Comparison of ENCODE assay signal across 8 cellular contexts in genomic region chr7:155598810-155599210, GRCh38. TPM values are rescaled to one million over a fixed set of nuclear protein-coding genes. Genes with fewer than 3 reads are reported as not detected.
DNase-seq lines count a peak whose midpoint lies in the region; ATAC-seq and TF ChIP-seq lines count a peak whose summit lies in the region.

No MANE protein-coding gene starts in this region.

- H3K4me3 ChIP-seq in AG10803 (ENCODE audit: low read length): no peak overlapping the region
- peak overlapping the region in 3 of 4 donors; percentile 1 to 40 (median 39) for H3K4me3 ChIP-seq in Peyer's patch
- no peak overlapping the region for H3K4me3 ChIP-seq in neural progenitor cell

- H3K79me2 ChIP-seq in neural progenitor cell (ENCODE audit: low read depth): no peaks in the 10 kb centered on the region

- H3K36me3 ChIP-seq in Peyer's patch: no peaks in the 10 kb centered on the region
- no peaks in the 10 kb centered on the region for H3K36me3 ChIP-seq in neural progenitor cell

- no peaks in the 10 kb centered on the region for H3K36me3 Mint-ChIP-seq in activated T-helper 1 cell treated with anti-CD3 and anti-CD28 coated beads, Interleukin-12 subunit alpha, Interleukin-12 subunit beta, Interleukin-2, Interleukin-4 antibody, amounts not matched to agents 30 ng/mL and 10 ng/mL and 1 ng/mL, durations not matched to agents 14 hours and 24 hours and 36 hours (ENCODE audit: low read depth)
- no peaks in the 10 kb centered on the region for H3K36me3 Mint-ChIP-seq in neural progenitor cell

- TF ChIP-seq POLR2A in Peyer's patch (IDR thresholded peaks at IDR 0.05): no peak

- peak; percentile 84 for ATAC-seq in stimulated activated naive CD8-positive, alpha-beta T cell treated with anti-CD3 and anti-CD28 coated beads, Interleukin-15, amount 100 ng/mL, for 72 hours

- peak overlapping the region; percentile 40 for H3K4me2 ChIP-seq in neural progenitor cell

- TF ChIP-seq EP300 in Ishikawa (IDR thresholded peaks at IDR 0.05; ENCODE audit: borderline replicate concordance): no peak

- H3K4me3 Mint-ChIP-seq in activated T-helper 1 cell treated with anti-CD3 and anti-CD28 coated beads, Interleukin-12 subunit alpha, Interleukin-12 subunit beta, Interleukin-2, Interleukin-4 antibody, amounts not matched to agents 30 ng/mL and 10 ng/mL and 1 ng/mL, durations not matched to agents 14 hours and 24 hours and 36 hours: no peak overlapping the region
- peak overlapping the region; percentile 28 for H3K4me3 Mint-ChIP-seq in neural progenitor cell
- H3K4me3 Mint-ChIP-seq in stimulated activated naive CD8-positive, alpha-beta T cell treated with anti-CD3 and anti-CD28 coated beads, Interleukin-15, amount 100 ng/mL, for 72 hours: no peak overlapping the region

- no peaks in the 10 kb centered on the region for H3K9me3 Mint-ChIP-seq in activated T-helper 1 cell treated with anti-CD3 and anti-CD28 coated beads, Interleukin-12 subunit alpha, Interleukin-12 subunit beta, Interleukin-2, Interleukin-4 antibody, amounts not matched to agents 30 ng/mL and 10 ng/mL and 1 ng/mL, durations not matched to agents 14 hours and 24 hours and 36 hours
- no peaks in the 10 kb centered on the region for H3K9me3 Mint-ChIP-seq in neural progenitor cell
- no peaks in the 10 kb centered on the region for H3K9me3 Mint-ChIP-seq in stimulated activated naive CD8-positive, alpha-beta T cell treated with anti-CD3 and anti-CD28 coated beads, Interleukin-15, amount 100 ng/mL, for 72 hours

- H3K4me1 Mint-ChIP-seq in activated T-helper 1 cell treated with anti-CD3 and anti-CD28 coated beads, Interleukin-12 subunit alpha, Interleukin-12 subunit beta, Interleukin-2, Interleukin-4 antibody, amounts not matched to agents 30 ng/mL and 10 ng/mL and 1 ng/mL, durations not matched to agents 14 hours and 24 hours and 36 hours (ENCODE audit: low read depth): peaks cover 10% of the 10 kb centered on the region
- H3K4me1 Mint-ChIP-seq in neural progenitor cell: peaks cover 17% of the 10 kb centered on the region
- H3K4me1 Mint-ChIP-seq in stimulated activated naive CD8-positive, alpha-beta T cell treated with anti-CD3 and anti-CD28 coated beads, Interleukin-15, amount 100 ng/mL, for 72 hours: peaks cover 17% of the 10 kb centered on the region

- H3K9me3 ChIP-seq in Peyer's patch (no peaks in the 10 kb centered on the region), neural progenitor cell (ENCODE audit: low read depth) (no peaks in the 10 kb centered on the region)

- H3K27ac ChIP-seq in Peyer's patch (no peak overlapping the region), neural progenitor cell (no peak overlapping the region)

- H3K27me3 Mint-ChIP-seq in activated T-helper 1 cell treated with anti-CD3 and anti-CD28 coated beads, Interleukin-12 subunit alpha, Interleukin-12 subunit beta, Interleukin-2, Interleukin-4 antibody, amounts not matched to agents 30 ng/mL and 10 ng/mL and 1 ng/mL, durations not matched to agents 14 hours and 24 hours and 36 hours (ENCODE audit: insufficient read depth): peaks cover 29% of the 10 kb centered on the region
- H3K27me3 Mint-ChIP-seq in neural progenitor cell (ENCODE audit: insufficient read depth, low read depth): peaks cover 3% of the 10 kb centered on the region
- peaks cover 92% of the 10 kb centered on the region for H3K27me3 Mint-ChIP-seq in stimulated activated naive CD8-positive, alpha-beta T cell treated with anti-CD3 and anti-CD28 coated beads, Interleukin-15, amount 100 ng/mL, for 72 hours

- H3F3A ChIP-seq in neural progenitor cell (ENCODE audit: low read depth): no peaks in the 10 kb centered on the region

- TF ChIP-seq CTCF in AG10803 (conservative IDR thresholded peaks at IDR 0.05; ENCODE audit: low read length) (peak; percentile 99), Peyer's patch (IDR thresholded peaks at IDR 0.05) (peak; percentile 70 to 96 (median 92)), neural progenitor cell (IDR thresholded peaks at IDR 0.05) (peak; percentile 100)

- H3K27me3 ChIP-seq in Peyer's patch (no peaks in the 10 kb centered on the region), neural progenitor cell (peaks cover 8% of the 10 kb centered on the region)

- peaks cover 0 to 7% (median 0%) of the 10 kb centered on the region in 4 donors for H3K4me1 ChIP-seq in Peyer's patch
- H3K4me1 ChIP-seq in neural progenitor cell: peaks cover 9% of the 10 kb centered on the region

- intact Hi-C loops in activated T-helper 1 cell treated with anti-CD3 and anti-CD28 coated beads, Interleukin-12 subunit alpha, Interleukin-12 subunit beta, Interleukin-2, Interleukin-4 antibody, amounts not matched to agents 30 ng/mL and 10 ng/mL and 1 ng/mL, durations not matched to agents 14 hours and 24 hours and 36 hours (cut with micrococcal nuclease): loop anchor here (1.0 to 5.0 kb wide), 4 partner anchors 45 to 672 kb away; partner anchors contain the start of gene RBM33

- H2AFZ ChIP-seq in neural progenitor cell (replicated peaks): no peak overlapping the region

- peak; percentile 73 for TF ChIP-seq RAD21 in Ishikawa (IDR thresholded peaks at IDR 0.05; ENCODE audit: low read depth)

- H3K27ac Mint-ChIP-seq in activated T-helper 1 cell treated with anti-CD3 and anti-CD28 coated beads, Interleukin-12 subunit alpha, Interleukin-12 subunit beta, Interleukin-2, Interleukin-4 antibody, amounts not matched to agents 30 ng/mL and 10 ng/mL and 1 ng/mL, durations not matched to agents 14 hours and 24 hours and 36 hours: no peak overlapping the region
- H3K27ac Mint-ChIP-seq in neural progenitor cell: no peak overlapping the region
- H3K27ac Mint-ChIP-seq in stimulated activated naive CD8-positive, alpha-beta T cell treated with anti-CD3 and anti-CD28 coated beads, Interleukin-15, amount 100 ng/mL, for 72 hours: no peak overlapping the region

- DNase-seq in AG10803 (ENCODE audit: low read depth): peak; percentile 57
- peak; percentile 64 for DNase-seq in GM19238 (ENCODE audit: insufficient read length, low spot score)
- DNase-seq in Peyer's patch: peak; percentile 85 to 95 (median 88)
- DNase-seq in activated T-helper 1 cell treated with anti-CD3 and anti-CD28 coated beads, Interleukin-12 subunit alpha, Interleukin-12 subunit beta, Interleukin-2, Interleukin-4 antibody, amounts not matched to agents 30 ng/mL and 10 ng/mL and 1 ng/mL, durations not matched to agents 14 hours and 24 hours and 36 hours (ENCODE audit: low spot score): peak; percentile 69
- peak; percentile 74 for DNase-seq in fibroblast of peridontal ligament (ENCODE audit: extremely low read depth)
- peak; percentile 87 for DNase-seq in neural progenitor cell (ENCODE audit: low spot score)
- peak; percentile 79 to 84 for DNase-seq in stimulated activated naive CD8-positive, alpha-beta T cell treated with anti-CD3 and anti-CD28 coated beads, Interleukin-15, amount 100 ng/mL, for 72 hours

- H4K20me1 ChIP-seq in neural progenitor cell (ENCODE audit: low read depth): no peaks in the 10 kb centered on the region

- H3K9ac ChIP-seq in neural progenitor cell: no peak overlapping the region

TF ChIP-seq in Ishikawa, 13 proteins besides CTCF, POLR2A, EP300 and RAD21:
- no peak for TF ChIP-seq CEBPB (IDR thresholded peaks at IDR 0.05)
- no peak for TF ChIP-seq MAX (IDR thresholded peaks at IDR 0.05)
- TF ChIP-seq TCF12 (IDR thresholded peaks at IDR 0.05; ENCODE audit: low read depth): no peak
- TF ChIP-seq TEAD4 (IDR thresholded peaks at IDR 0.05): no peak

RNA-seq across cellular contexts. Expression of gene RBM33, which starts 45.7 kb away (rescaled TPM):
- 100 to 1,000 TPM in 3 of 4 donors, 10 to 100 TPM in 1; 87.4 to 191 (median 123) TPM for total RNA-seq in Peyer's patch
- 75.2 and 78.9 TPM in 2 replicates for total RNA-seq in activated T-helper 1 cell treated with anti-CD3 and anti-CD28 coated beads, Interleukin-12 subunit alpha, Interleukin-12 subunit beta, Interleukin-2, Interleukin-4 antibody, amounts not matched to agents 30 ng/mL and 10 ng/mL and 1 ng/mL, durations not matched to agents 14 hours and 24 hours and 36 hours
- total RNA-seq in neural progenitor cell (ENCODE audit: low replicate concordance): 31.9 and 48.6 TPM in 2 replicates

RNA-seq across cellular contexts. Expression of gene CNPY1, which starts 52.5 kb away (rescaled TPM):
- total RNA-seq in Peyer's patch: under 1 TPM in 1 of 4 donors, not detected in 3; 0.40 TPM
- total RNA-seq in activated T-helper 1 cell treated with anti-CD3 and anti-CD28 coated beads, Interleukin-12 subunit alpha, Interleukin-12 subunit beta, Interleukin-2, Interleukin-4 antibody, amounts not matched to agents 30 ng/mL and 10 ng/mL and 1 ng/mL, durations not matched to agents 14 hours and 24 hours and 36 hours: not detected in 2 replicates
- not detected in 2 replicates for total RNA-seq in neural progenitor cell (ENCODE audit: low replicate concordance)

Comparison
In these comparisons a context has a peak if more than half of its experiments do, and no peak if none do; other contexts are left out.
1. H3K4me3 ChIP-seq: peak in Peyer's patch (3 of 4); none in AG10803 (single experiment) and neural progenitor cell (single experiment).
2. Peak in every context shown above with its lines, with median percentiles within 50 percentile points of each other: DNase-seq and CTCF ChIP-seq.